ENCODE assay signal across 18 cellular contexts in genomic region chr21:34907783-34908423, GRCh38.
DNase-seq lines count a peak whose midpoint lies in the region; ATAC-seq and TF ChIP-seq lines count a peak whose summit lies in the region.
"Had no signal": no experiment of that assay in that cellular context is flagged by ENCODE, and none has a peak within 500 bp of the region (broad histone marks: within the 10 kb centered on the region; RNA-seq: fewer than 3 reads in every experiment).

No MANE protein-coding gene starts in this region.

- H3K36me3 ChIP-seq in BLaER1 (peaks cover 10% of the 10 kb centered on the region), PC-9 (ENCODE audit: low read depth) (0 out of 2 replicates have a peak, but pooled peaks cover 8% of the 10 kb centered on the region), mesenchymal stem cell (ENCODE audit: control insufficient read depth in 1 of 2, insufficient read depth in 2 of 2, low read depth in 1 of 2, low read length in 2 of 2) (no peaks in the 10 kb centered on the region)
- H3K36me3 ChIP-seq: colonic mucosa, gastroesophageal sphincter, prostate gland, stomach had no signal

- H2AFZ ChIP-seq in PC-9 (no peak overlapping the region), mesenchymal stem cell (ENCODE audit: low read depth, low read length) (no peak overlapping the region)

- H3K18ac ChIP-seq in mesenchymal stem cell (ENCODE audit: low read depth in 1 of 2, low read length in 2 of 2): no peak overlapping the region

- no peak overlapping the region for H3K14ac ChIP-seq in mesenchymal stem cell (ENCODE audit: low read length in 2 of 2)

- 97% methylated on average over 3 of the region's 5 CpGs for WGBS in mesenchymal stem cell

- no peaks in the 10 kb centered on the region for H3K9me2 ChIP-seq in PC-9 (ENCODE audit: insufficient read depth)

- H3K23ac ChIP-seq in mesenchymal stem cell (ENCODE audit: low read length in 2 of 2): no peak overlapping the region

- H3K9ac ChIP-seq in BLaER1 (peak overlapping the region; percentile 56), mesenchymal stem cell (ENCODE audit: low read length) (peak overlapping the region; percentile 0)

- H4K91ac ChIP-seq in mesenchymal stem cell (ENCODE audit: low read length): no peak overlapping the region

- POLR2A ChIA-PET in PC-9 (lab: Charles Lee; ENCODE audit: unreplicated experiment): no interaction called here
- POLR2A ChIA-PET in HEK293T (lab: Yijun Ruan, JAX): no interaction called here

- CTCF ChIA-PET in PC-9 (lab: Charles Lee) (no interaction called here), HEK293T (lab: Yijun Ruan, JAX) (interaction anchor here (0.7 kb wide), 1 partner anchor 133 kb away, joined by 3 read pairs; no protein-coding TSS in a partner anchor)

- peak overlapping the region; percentile 76 for H3K27ac ChIP-seq in BLaER1
- peak overlapping the region; percentile 74 for H3K27ac ChIP-seq in PC-9
- no peak overlapping the region for H3K27ac ChIP-seq in mesenchymal stem cell (ENCODE audit: low read length, poor library complexity, severe bottlenecking)
- H3K27ac ChIP-seq: colonic mucosa, gastroesophageal sphincter, prostate gland had no signal

- no peak for ATAC-seq in HG03196 (IDR thresholded peaks at IDR 0.05; ENCODE audit: unreplicated experiment)
- no peak for ATAC-seq in HG02884 (IDR thresholded peaks at IDR 0.05; ENCODE audit: unreplicated experiment)

- BruUV-seq in PC-9 (replicated peaks; lab: Mats Ljungman, UMichigan): no TSS peak

- H4K20me1 ChIP-seq in BLaER1 (peaks cover 95% of the 10 kb centered on the region), PC-9 (ENCODE audit: insufficient read depth) (peaks cover 6% of the 10 kb centered on the region; the same call in 1 of the 2 replicates)

- no peak overlapping the region for H4K8ac ChIP-seq in mesenchymal stem cell (ENCODE audit: low read length)

- H3F3A ChIP-seq in PC-9 (ENCODE audit: insufficient read depth, low read depth): peaks cover 43% of the 10 kb centered on the region

- H2BK12ac ChIP-seq in mesenchymal stem cell (ENCODE audit: low read length in 2 of 2): no peak overlapping the region

- H3K4me2 ChIP-seq in BLaER1 (peak overlapping the region; percentile 85), PC-9 (peak overlapping the region; percentile 67), mesenchymal stem cell (ENCODE audit: low read length, poor library complexity, severe bottlenecking) (no peak overlapping the region)

- H3K9me3 ChIP-seq in BLaER1: no peaks in the 10 kb centered on the region
- no peaks in the 10 kb centered on the region for H3K9me3 ChIP-seq in PC-9 (ENCODE audit: insufficient read depth, low read depth)
- no peaks in the 10 kb centered on the region for H3K9me3 ChIP-seq in mesenchymal stem cell (ENCODE audit: control insufficient read depth, low read length)
- H3K9me3 ChIP-seq: colonic mucosa, gastroesophageal sphincter, prostate gland, stomach had no signal

- H3K4me1 ChIP-seq in BLaER1: peaks cover 82% of the 10 kb centered on the region
- peaks cover 34% of the 10 kb centered on the region for H3K4me1 ChIP-seq in PC-9 (replicated peaks; ENCODE audit: insufficient read depth)
- no peaks in the 10 kb centered on the region for H3K4me1 ChIP-seq in mesenchymal stem cell (ENCODE audit: control insufficient read depth, insufficient read depth, low read depth, low read length)
- H3K4me1 ChIP-seq: colonic mucosa, gastroesophageal sphincter, prostate gland had no signal

- H2AK5ac ChIP-seq in mesenchymal stem cell (ENCODE audit: low read length, severe bottlenecking): no peak overlapping the region

- intact Hi-C loops in PC-9 (cut with micrococcal nuclease; ENCODE audit: unreplicated experiment): no loop called here

- H3K27me3 ChIP-seq in BLaER1 (no peaks in the 10 kb centered on the region), PC-9 (ENCODE audit: insufficient read depth, low read depth) (no peaks in the 10 kb centered on the region), mesenchymal stem cell (ENCODE audit: control insufficient read depth in 1 of 2, insufficient read depth in 1 of 2, low read length in 2 of 2) (no peaks in the 10 kb centered on the region)
- H3K27me3 ChIP-seq: colonic mucosa, stomach had no signal

- H3K79me2 ChIP-seq in PC-9 (ENCODE audit: low read depth): peaks cover 71% of the 10 kb centered on the region

- H3K4me3 ChIP-seq in BLaER1 (peak overlapping the region; percentile 19; the same call in 1 of the 2 replicates), PC-9 (peak overlapping the region; percentile 24; the same call in 1 of the 2 replicates), mesenchymal stem cell (ENCODE audit: insufficient read depth in 1 of 2, low read depth in 1 of 2, low read length in 2 of 2) (peak overlapping the region in 1 of 2 experiments; percentile 15)
- H3K4me3 ChIP-seq: colonic mucosa, gastroesophageal sphincter, prostate gland, stomach had no signal

- no peak overlapping the region for H3K4ac ChIP-seq in mesenchymal stem cell (ENCODE audit: low read depth in 1 of 2, low read length in 2 of 2)

- H2BK15ac ChIP-seq in mesenchymal stem cell (ENCODE audit: low read depth, poor library complexity, severe bottlenecking): no peak overlapping the region

- TF ChIP-seq CTCF in PC-9 (conservative IDR thresholded peaks at IDR 0.05): no peak

- peaks cover 1% of the 10 kb centered on the region for H3K79me1 ChIP-seq in mesenchymal stem cell (replicated peaks; ENCODE audit: low read length, poor library complexity, severe bottlenecking)

- no peak overlapping the region for H2BK5ac ChIP-seq in mesenchymal stem cell (ENCODE audit: low read depth, low read length, poor library complexity, severe bottlenecking)

- no peak overlapping the region for H2BK120ac ChIP-seq in mesenchymal stem cell (ENCODE audit: low read depth, low read length)

- DNase-seq in GF-D8 (lab: John Stamatoyannopoulos, UW) (peak; percentile 98), PC-9 (no peak), mesenchymal stem cell (no peak), medulla oblongata (ENCODE audit: extremely low spot score) (no peak), HEK293T (ENCODE audit: extremely low spot score) (no peak)
- DNase-seq: activated CD4-positive, CD25-positive, alpha-beta regulatory T cell treated with anti-CD3 and anti-CD28 coated beads, Interleukin-2, amount 50 U/mL, for 72 hours; activated naive CD4-positive, alpha-beta T cell treated with Interleukin-2 at 50 U/mL for 16 hours; left ventricle myocardium superior; NCI-H1436; NCI-H2227 treated with DMSO at 0.1 percent for 48 hours; Right ventricle myocardium superior; stomach had no signal

TF ChIP-seq in HEK293T, 16 proteins besides CTCF, POLR2A, EP300 and RAD21:
- no peak for TF ChIP-seq ARNT (IDR thresholded peaks at IDR 0.05)
- TF ChIP-seq TARDBP (IDR thresholded peaks at IDR 0.05): no peak
- TF ChIP-seq HDGF (IDR thresholded peaks at IDR 0.05; ENCODE audit: borderline replicate concordance): no peak
- no peak for TF ChIP-seq FOXA1 (IDR thresholded peaks at IDR 0.05)
- no peak for TF ChIP-seq PKNOX1 (IDR thresholded peaks at IDR 0.05)
- TF ChIP-seq CTBP1 (IDR thresholded peaks at IDR 0.05; ENCODE audit: borderline replicate concordance): no peak
- TF ChIP-seq SP1 (IDR thresholded peaks at IDR 0.05): no peak
- TF ChIP-seq SUZ12 (IDR thresholded peaks at IDR 0.05): no peak
- TF ChIP-seq ELF4 (IDR thresholded peaks at IDR 0.05): no peak
- TF ChIP-seq FOXM1 (IDR thresholded peaks at IDR 0.05; ENCODE audit: borderline replicate concordance): no peak
- TF ChIP-seq BHLHE40 (IDR thresholded peaks at IDR 0.05; ENCODE audit: borderline replicate concordance): no peak
